In genomic region chr11:66262696-66263095, GRCh38 we compare ENCODE assay signal across 31 cellular contexts. TPM values are rescaled to one million over a fixed set of nuclear protein-coding genes. Genes with fewer than 3 reads are reported as not detected.
"Had no signal": no experiment of that assay in that cellular context is flagged by ENCODE, and none has a peak within 500 bp of the region (broad histone marks: within the 10 kb centered on the region; RNA-seq: fewer than 3 reads in every experiment).

No MANE protein-coding gene starts in this region.

- H3K27me3 ChIP-seq: brain microvascular endothelial cell, dorsolateral prefrontal cortex, gastroesophageal sphincter, hepatocyte, pancreas, sigmoid colon, tibial nerve had no signal

- DNase-seq: activated CD4-positive, alpha-beta T cell treated with anti-CD3 and anti-CD28 coated beads for 36 hours; activated CD4-positive, CD25-positive, alpha-beta regulatory T cell; activated CD8-positive, alpha-beta memory T cell treated with anti-CD3 and anti-CD28 coated beads, Interleukin-2, amount 50 U/mL, for 4 hours; activated gamma-delta T cell treated with Interleukin-2 at 50 U/mL for 16 hours; activated naive CD4-positive, alpha-beta T cell treated with anti-CD3 and anti-CD28 coated beads, Interleukin-2, amount 50 U/mL, for 16 hours; activated T-cell treated with anti-CD3 and anti-CD28 coated beads, Interleukin-2, amount 50 U/mL, for 24 hours; amniotic stem cell; brain microvascular endothelial cell; dorsolateral prefrontal cortex; effector memory CD8-positive, alpha-beta T cell; immature natural killer cell; midbrain; naive thymus-derived CD4-positive, alpha-beta T cell; nucleus accumbens; retina; sigmoid colon; small intestine; stimulated activated CD4-positive, alpha-beta T cell treated with anti-CD3 and anti-CD28 coated beads, Interleukin-1b, Interleukin-23, amount 100 ng/mL, for 48 hours; stimulated activated CD4-positive, alpha-beta T cell treated with anti-CD3 and anti-CD28 coated beads, Interleukin-4, amount 100 ng/mL, for 4 hours; stimulated activated CD8-positive, alpha-beta memory T cell treated with anti-CD3 and anti-CD28 coated beads, Interleukin-4, amount 100 ng/mL, for 48 hours; stimulated activated naive CD4-positive, alpha-beta T cell had no signal

- H3K4me3 Mint-ChIP-seq: activated CD4-positive, alpha-beta T cell treated with anti-CD3 and anti-CD28 coated beads for 36 hours; activated T-cell treated with anti-CD3 and anti-CD28 coated beads, Interleukin-2, amount 50 U/mL, for 24 hours; effector memory CD8-positive, alpha-beta T cell; immature natural killer cell had no signal

- H2AFZ ChIP-seq: hepatocyte had no signal

- H3K27ac ChIP-seq: brain microvascular endothelial cell, coronary artery, dorsolateral prefrontal cortex, gastroesophageal sphincter, hepatocyte, pancreas, prostate gland, sigmoid colon, tibial nerve had no signal

- H3K9me3 Mint-ChIP-seq: activated T-cell treated with anti-CD3 and anti-CD28 coated beads, Interleukin-2, amount 50 U/mL, for 24 hours; effector memory CD8-positive, alpha-beta T cell; immature natural killer cell; naive thymus-derived CD4-positive, alpha-beta T cell had no signal

- H3K36me3 ChIP-seq: pancreas had no signal

- H3K27me3 Mint-ChIP-seq: activated CD4-positive, alpha-beta T cell treated with anti-CD3 and anti-CD28 coated beads for 36 hours; activated T-cell treated with anti-CD3 and anti-CD28 coated beads, Interleukin-2, amount 50 U/mL, for 24 hours; effector memory CD8-positive, alpha-beta T cell; naive thymus-derived CD4-positive, alpha-beta T cell had no signal

- H3K4me3 ChIP-seq: coronary artery, dorsolateral prefrontal cortex, gastroesophageal sphincter, hepatocyte, pancreas, prostate gland, sigmoid colon, tibial nerve had no signal

- H3K4me2 ChIP-seq: hepatocyte had no signal

- H3K27ac Mint-ChIP-seq: activated CD4-positive, alpha-beta T cell treated with anti-CD3 and anti-CD28 coated beads for 36 hours; activated T-cell treated with anti-CD3 and anti-CD28 coated beads, Interleukin-2, amount 50 U/mL, for 24 hours; effector memory CD8-positive, alpha-beta T cell; immature natural killer cell had no signal

- H3K9me3 ChIP-seq: gastroesophageal sphincter, pancreas, prostate gland, sigmoid colon, tibial nerve had no signal

- ATAC-seq: activated CD4-positive, alpha-beta T cell treated with anti-CD3 and anti-CD28 coated beads for 36 hours; effector memory CD8-positive, alpha-beta T cell; gastroesophageal sphincter; naive thymus-derived CD4-positive, alpha-beta T cell; pancreas had no signal

RNA-seq across cellular contexts. Expression of gene CNIH2, which starts 15.3 kb away (rescaled TPM):
- total RNA-seq: tibial nerve had no signal
- polyA plus RNA-seq: immature natural killer cell; naive thymus-derived CD4-positive, alpha-beta T cell had no signal

RNA-seq across cellular contexts. Expression of gene TMEM151A, which starts 29.0 kb away (rescaled TPM):
- total RNA-seq: activated CD4-positive, alpha-beta T cell treated with anti-CD3 and anti-CD28 coated beads for 36 hours; activated CD8-positive, alpha-beta memory T cell treated with anti-CD3 and anti-CD28 coated beads for 36 hours; lower leg skin; T-helper 1 cell treated with Interleukin-12 subunit alpha and Interleukin-12 subunit beta and Interleukin-4 antibody, amounts not matched to agents 30 ng/mL and 1 ng/mL, for 36 hours; tibial nerve had no signal
- polyA plus RNA-seq: fibroblast of lung; immature natural killer cell; naive thymus-derived CD4-positive, alpha-beta T cell had no signal
